1 cellular context compared by ENCODE assay signal in genomic region chr3:37945803-37946530, GRCh38.
TF ChIP-seq lines count a peak whose summit lies in the region.

No MANE protein-coding gene starts in this region.

TF ChIP-seq in K562, 482 proteins besides CTCF, POLR2A, EP300 and RAD21 (continued from another document):
- TF ChIP-seq PBX2 (CRISPR knock-in tag; IDR thresholded peaks at IDR 0.05; ENCODE audit: low read depth) (no peak), PBX2 (tag; conservative IDR thresholded peaks at IDR 0.05; ENCODE audit: low read depth) (peak; percentile 84), MEIS2 (IDR thresholded peaks at IDR 0.05; ENCODE audit: partially characterized antibody) (peak; percentile 79), ZNF699 (CRISPR knock-in tag; IDR thresholded peaks at IDR 0.05; ENCODE audit: insufficient replicate concordance) (no peak), NFIC (IDR thresholded peaks at IDR 0.05) (peak; percentile 70), PYGO2 (tag; IDR thresholded peaks at IDR 0.05) (0 out of 2 replicates have a peak, but pooled peaks have one; percentile 19), RCOR1 (IDR thresholded peaks at IDR 0.05; ENCODE audit: borderline replicate concordance in 1 of 2, low read depth in 2 of 2, low read length in 2 of 2) (peak in 1 of 2 experiments; percentile 83; a peak in 2 of 4 replicates), ARID1B (IDR thresholded peaks at IDR 0.05) (peak; percentile 58)
